Comparison of ENCODE assay signal across 17 cellular contexts in genomic region chr2:70461414-70461813, GRCh38.
DNase-seq lines count a peak whose midpoint lies in the region; ATAC-seq and TF ChIP-seq lines count a peak whose summit lies in the region.
"Had no signal": no experiment of that assay in that cellular context is flagged by ENCODE, and none has a peak within 500 bp of the region (broad histone marks: within the 10 kb centered on the region; RNA-seq: fewer than 3 reads in every experiment).

No MANE protein-coding gene starts in this region.

- H3K9me3 Mint-ChIP-seq in MCF 10A (ENCODE audit: unreplicated experiment): no peaks in the 10 kb centered on the region
- H3K9me3 Mint-ChIP-seq: CD8-positive, alpha-beta memory T cell; IgD-negative memory B cell had no signal

- H3K27me3 ChIP-seq in mammary epithelial cell (ENCODE audit: insufficient read depth, low read length): no peaks in the 10 kb centered on the region
- H3K27me3 ChIP-seq: BLaER1 had no signal

- no peak overlapping the region for H2AFZ ChIP-seq in mammary epithelial cell (ENCODE audit: low read depth, low read length)
- H2AFZ ChIP-seq: GM23248 had no signal

- no peak overlapping the region for H3K4me3 Mint-ChIP-seq in MCF 10A (ENCODE audit: unreplicated experiment)
- H3K4me3 Mint-ChIP-seq: CD8-positive, alpha-beta memory T cell; IgD-negative memory B cell had no signal

- no peak overlapping the region for H3K4me2 ChIP-seq in mammary epithelial cell (ENCODE audit: insufficient read depth, low read depth, low read length)
- H3K4me2 ChIP-seq: BLaER1 had no signal

- H3K27me3 Mint-ChIP-seq in MCF 10A (ENCODE audit: insufficient read depth, unreplicated experiment): no peaks in the 10 kb centered on the region

- peak; percentile 17 for DNase-seq in mammary epithelial cell
- DNase-seq in MCF 10A (ENCODE audit: unreplicated experiment): no peak
- DNase-seq in astrocyte of the hippocampus (ENCODE audit: low read depth, low spot score): peak; percentile 9
- DNase-seq in left kidney (ENCODE audit: low read depth, low spot score): peak; percentile 45
- DNase-seq in ACHN: no peak
- DNase-seq in KBM-7: no peak
- DNase-seq: AML-193; Calu3; CD8-positive, alpha-beta memory T cell; DMS 273 treated with DMSO at 0.1 percent for 48 hours; GM23248 had no signal

- peaks cover 36% of the 10 kb centered on the region for H3K36me3 ChIP-seq in mammary epithelial cell (ENCODE audit: insufficient read depth, low read length)
- H3K36me3 ChIP-seq: BLaER1 had no signal

- peaks cover 19% of the 10 kb centered on the region for H3K36me3 Mint-ChIP-seq in MCF 10A (ENCODE audit: insufficient read depth, unreplicated experiment)
- H3K36me3 Mint-ChIP-seq: CD8-positive, alpha-beta memory T cell; IgD-negative memory B cell had no signal

- no peaks in the 10 kb centered on the region for H4K20me1 ChIP-seq in mammary epithelial cell (ENCODE audit: insufficient read depth, low read length)
- H4K20me1 ChIP-seq: BLaER1 had no signal

- intact Hi-C loops in mammary epithelial cell (cut with micrococcal nuclease) (loop anchor here (2.0 to 5.0 kb wide), 2 partner anchors 91 to 121 kb away; partner anchors contain the start of gene TGFA), MCF 10A (cut with micrococcal nuclease) (no loop called here)

- POLR2A ChIA-PET in MCF 10A (lab: Yijun Ruan, JAX): interaction anchor here (0.6 to 1.6 kb wide), 2 partner anchors 13 to 121 kb away, joined by 4 read pairs; no protein-coding TSS in a partner anchor

- H3K27ac Mint-ChIP-seq in MCF 10A (ENCODE audit: low read depth, unreplicated experiment): no peak overlapping the region
- H3K27ac Mint-ChIP-seq: IgD-negative memory B cell had no signal

- BruUV-seq in mammary epithelial cell (replicated peaks; lab: Mats Ljungman, UMichigan) (no TSS peak), MCF 10A (replicated peaks; lab: Mats Ljungman, UMichigan) (no TSS peak)

- H3K4me1 ChIP-seq in mammary epithelial cell (ENCODE audit: insufficient read depth, low read length): no peaks in the 10 kb centered on the region
- H3K4me1 ChIP-seq: BLaER1 had no signal

- H3K4me1 Mint-ChIP-seq in MCF 10A (ENCODE audit: insufficient read depth, unreplicated experiment): peaks cover 5% of the 10 kb centered on the region
- H3K4me1 Mint-ChIP-seq: CD8-positive, alpha-beta memory T cell; IgD-negative memory B cell had no signal

- peaks cover 37% of the 10 kb centered on the region for H3K79me2 ChIP-seq in mammary epithelial cell (ENCODE audit: insufficient read depth, low read length)

- CTCF ChIA-PET in mammary epithelial cell (lab: Charles Lee; ENCODE audit: low non-redundant PET): no interaction called here
- CTCF ChIA-PET in MCF 10A (lab: Yijun Ruan, JAX): interaction anchor here (0.5 to 0.6 kb wide), 2 partner anchors 75 to 156 kb away, joined by 3 read pairs; no protein-coding TSS in a partner anchor

- dilution Hi-C loops in mammary epithelial cell (cut with HindIII; ENCODE audit: low sequenced_read_pairs): loop anchor here (5.0 kb wide), 2 partner anchors 36 to 54 kb away; no protein-coding TSS in a partner anchor

- ATAC-seq in HG03520 (IDR thresholded peaks at IDR 0.05; ENCODE audit: unreplicated experiment) (no peak), HG02885 (IDR thresholded peaks at IDR 0.05; ENCODE audit: poor library complexity, unreplicated experiment) (no peak)
- ATAC-seq: GM12878 had no signal

- in situ Hi-C loops in mammary epithelial cell (cut with MboI; ENCODE audit: low sequenced_read_pairs in 2 of 2): no loop called here
- in situ Hi-C loops in ACHN (cut with HindIII; ENCODE audit: low pct_ligation_motif_present, low pct_unique_long_range_greater_than_20kb, low sequenced_read_pairs): no loop called here
- in situ Hi-C loops in KBM-7 (cut with MboI; ENCODE audit: low pct_unique_long_range_greater_than_20kb, low sequenced_read_pairs): no loop called here

- H3K9ac ChIP-seq in mammary epithelial cell (ENCODE audit: insufficient read depth, low read length): no peak overlapping the region
- H3K9ac ChIP-seq: BLaER1, GM23248 had no signal

- WGBS in mammary epithelial cell (ENCODE audit: low coverage, missing lambda C conversion rate): 27% methylated on average over 4 of the region's 4 CpGs

- H3K4me3 ChIP-seq in mammary epithelial cell (replicated peaks in 1 of 3; ENCODE audit: insufficient read depth in 1 of 3, low read depth in 2 of 3, low read length in 3 of 3): no peak overlapping the region
- H3K4me3 ChIP-seq: BLaER1, GM12878, GM23248 had no signal

- H3K27ac ChIP-seq in mammary epithelial cell (ENCODE audit: insufficient read depth, low read depth, low read length): no peak overlapping the region
- H3K27ac ChIP-seq: 22Rv1, BLaER1, GM23248 had no signal

- TF ChIP-seq CTCF in mammary epithelial cell (conservative IDR thresholded peaks at IDR 0.05 in 1 of 2, IDR thresholded peaks at IDR 0.05 in 1 of 2; ENCODE audit: extremely low read depth in 1 of 2, insufficient read depth in 1 of 2, low read depth in 1 of 2, low read length in 2 of 2) (no peak), MCF 10A (IDR thresholded peaks at IDR 0.05; ENCODE audit: unreplicated experiment) (no peak)

- no peaks in the 10 kb centered on the region for H3K9me3 ChIP-seq in mammary epithelial cell (replicated peaks; ENCODE audit: insufficient read depth, low read length)
- H3K9me3 ChIP-seq: BLaER1 had no signal

Comparison
In these comparisons a context has a peak if more than half of its experiments do, and no peak if none do; other contexts are left out.
1. DNase-seq: peak in mammary epithelial cell (single experiment), astrocyte of the hippocampus (single experiment) and left kidney (single experiment); none in MCF 10A (single experiment), ACHN (single experiment) and KBM-7 (single experiment).